Comparison of ENCODE assay signal across 1 cellular context in genomic region chr18:63002803-63003445, GRCh38.
TF ChIP-seq lines count a peak whose summit lies in the region.

No MANE protein-coding gene starts in this region.

TF ChIP-seq in K562, 482 proteins besides CTCF, POLR2A, EP300 and RAD21 (continued from another document):
- TF ChIP-seq E2F4 (CRISPR knock-in tag; IDR thresholded peaks at IDR 0.05; ENCODE audit: low read depth) (no peak), MEIS2 (IDR thresholded peaks at IDR 0.05; ENCODE audit: partially characterized antibody) (no peak)
